30 cellular contexts compared by ENCODE assay signal in the genomic region with DNA sequence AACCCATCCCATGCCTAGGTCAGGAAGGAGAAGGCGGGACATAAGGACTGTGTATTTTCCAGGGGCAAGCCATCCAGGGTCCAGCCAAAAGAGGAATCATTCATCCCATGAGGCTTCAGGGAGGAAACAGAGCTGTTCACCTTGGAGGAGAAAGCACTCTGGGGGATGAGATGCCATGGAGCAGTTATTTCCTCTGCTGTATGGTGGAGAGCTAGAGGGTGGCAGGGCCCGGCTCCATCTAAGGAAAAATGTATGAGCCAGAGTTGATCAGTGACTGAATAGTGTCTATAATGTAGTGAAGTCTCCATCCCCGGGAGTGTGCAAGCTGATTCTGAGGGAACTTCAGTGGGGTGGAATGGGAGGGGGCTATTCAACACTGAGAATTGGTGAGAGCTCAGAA. TPM values are rescaled to one million over a fixed set of nuclear protein-coding genes. Genes with fewer than 3 reads are reported as not detected.
"Had no signal": no experiment of that assay in that cellular context is flagged by ENCODE, and none has a peak within 500 bp of the region (broad histone marks: within the 10 kb centered on the region; RNA-seq: fewer than 3 reads in every experiment).

No MANE protein-coding gene starts in this region.

- ATAC-seq: foreskin keratinocyte; gastroesophageal sphincter; heart left ventricle; left cardiac atrium; left lung; naive thymus-derived CD4-positive, alpha-beta T cell; pancreas; right lobe of liver; stimulated activated effector memory CD8-positive, alpha-beta T cell treated with anti-CD3 and anti-CD28 coated beads, Interleukin-12 subunit alpha, Interleukin-12 subunit beta, amount 100 ng/mL, for 72 hours; upper lobe of right lung had no signal

- H3K27me3 ChIP-seq: esophagus muscularis mucosa, gastroesophageal sphincter, heart left ventricle, hepatocyte, left lung, pancreas, right lobe of liver, stomach, transverse colon, upper lobe of right lung, uterus had no signal

- H3K36me3 ChIP-seq: esophagus muscularis mucosa, gastroesophageal sphincter, heart left ventricle, left lung, pancreas, right lobe of liver, stomach, thoracic aorta, transverse colon, upper lobe of right lung, uterus had no signal

- DNase-seq: effector CD8-positive, alpha-beta T cell; endodermal cell; foreskin keratinocyte; heart left ventricle; left cardiac atrium; left lung; mesenchymal stem cell; midbrain; naive thymus-derived CD4-positive, alpha-beta T cell; occipital lobe; pancreas; stimulated activated CD4-positive, alpha-beta T cell treated with anti-CD3 and anti-CD28 coated beads, Interleukin-2, amount 100 ng/mL, for 24 hours; stimulated activated CD4-positive, alpha-beta T cell treated with anti-CD3 and anti-CD28 coated beads, Interleukin-4, amount 100 ng/mL, for 24 hours; stimulated activated naive CD4-positive, alpha-beta T cell treated with Interleukin-2 at 50 U/mL for 16 hours; stomach; transverse colon; upper lobe of right lung; uterus had no signal

- H3K27ac ChIP-seq: epithelial cell of prostate, esophagus muscularis mucosa, foreskin keratinocyte, gastroesophageal sphincter, heart left ventricle, hepatocyte, left lung, pancreas, right lobe of liver, stomach, thoracic aorta, transverse colon, upper lobe of right lung, uterus had no signal

- H3K4me3 ChIP-seq: esophagus muscularis mucosa, gastroesophageal sphincter, heart left ventricle, hepatocyte, left lung, pancreas, right lobe of liver, stomach, thoracic aorta, transverse colon, upper lobe of right lung, uterus had no signal

- H3K4me1 ChIP-seq: esophagus muscularis mucosa, foreskin keratinocyte, left lung, pancreas, upper lobe of right lung, uterus had no signal

- H3K9me3 ChIP-seq: esophagus muscularis mucosa, gastroesophageal sphincter, heart left ventricle, left lung, pancreas, right lobe of liver, stomach, thoracic aorta, transverse colon, upper lobe of right lung, uterus had no signal

RNA-seq across cellular contexts. Expression of a gene that starts 8.0 kb away (rescaled TPM):
- total RNA-seq: fibroblast of lung, foreskin keratinocyte, lung microvascular endothelial cell, thoracic aorta had no signal

RNA-seq across cellular contexts. Expression of a gene that starts 56.2 kb away (rescaled TPM):
- total RNA-seq: esophagus muscularis mucosa; fibroblast of lung; foreskin keratinocyte; gastroesophageal sphincter; kidney epithelial cell; lower leg skin; lung microvascular endothelial cell; naive thymus-derived CD4-positive, alpha-beta T cell; right lobe of liver; skeletal muscle tissue; thoracic aorta; transverse colon; upper lobe of right lung had no signal
